Comparison of ENCODE assay signal across 9 cellular contexts in genomic region chr5:10283927-10284635, GRCh38. TPM values are rescaled to one million over a fixed set of nuclear protein-coding genes. Genes with fewer than 3 reads are reported as not detected.
A peak's percentile ranks its signal among the peaks of the same experiment; 100 is the strongest.
DNase-seq lines count a peak whose midpoint lies in the region; ATAC-seq and TF ChIP-seq lines count a peak whose summit lies in the region.
"Had no signal": no experiment of that assay in that cellular context is flagged by ENCODE, and none has a peak within 500 bp of the region (broad histone marks: within the 10 kb centered on the region; RNA-seq: fewer than 3 reads in every experiment).

No MANE protein-coding gene starts in this region.

- ATAC-seq in HG02884 (IDR thresholded peaks at IDR 0.05; ENCODE audit: unreplicated experiment) (peak; percentile 96), T-helper 17 cell (peak; percentile 98), sciatic nerve (peak; percentile 95)

- no peaks in the 10 kb centered on the region for H3K27me3 ChIP-seq in right atrium auricular region
- H3K27me3 ChIP-seq: BLaER1 treated with 17β-estradiol and CSF1 and Interleukin-3, amounts not matched to agents 10 nM and 100 nM had no signal

- no peak overlapping the region for H3K27ac Mint-ChIP-seq in T-helper 17 cell

- intact Hi-C loops in sciatic nerve (cut with DNase I): loop anchor here (10.0 kb wide), 1 partner anchor 141 kb away; no protein-coding TSS in a partner anchor

- peak; percentile 40 for DNase-seq in NK-92 treated with Interleukin-12 subunit alpha and Interleukin-12 subunit beta, amount 100 ng/mL, for 24 hours (lab: John Stamatoyannopoulos, UW)
- no peak for DNase-seq in NK-92 (lab: John Stamatoyannopoulos, UW; ENCODE audit: unreplicated experiment)
- peak; percentile 42 for DNase-seq in NCI-H1436 treated with DMSO at 0.1 percent for 48 hours (lab: John Stamatoyannopoulos, UW)
- peak; percentile 60 to 72 (median 67) for DNase-seq in T-helper 17 cell
- peak; percentile 58 for DNase-seq in amniotic epithelial cell (ENCODE audit: low read depth)
- DNase-seq in right atrium auricular region (ENCODE audit: low spot score): peak; percentile 86
- peak; percentile 92 for DNase-seq in sciatic nerve (ENCODE audit: low spot score)

- no peak overlapping the region for H3K4me3 Mint-ChIP-seq in T-helper 17 cell

- no peak overlapping the region for H3K27ac ChIP-seq in right atrium auricular region
- H3K27ac ChIP-seq: BLaER1 treated with 17β-estradiol and CSF1 and Interleukin-3, amounts not matched to agents 10 nM and 100 nM had no signal

- H3K27me3 Mint-ChIP-seq in T-helper 17 cell: peaks cover 8% of the 10 kb centered on the region

- no peaks in the 10 kb centered on the region for H3K9me3 ChIP-seq in T-helper 17 cell (ENCODE audit: control insufficient read depth, low read length, poor library complexity, severe bottlenecking)
- H3K9me3 ChIP-seq in right atrium auricular region: no peaks in the 10 kb centered on the region
- H3K9me3 ChIP-seq: BLaER1 treated with 17β-estradiol and CSF1 and Interleukin-3, amounts not matched to agents 10 nM and 100 nM had no signal

- H3K36me3 Mint-ChIP-seq in T-helper 17 cell (ENCODE audit: low read depth): no peaks in the 10 kb centered on the region

- no peak overlapping the region for H3K4me3 ChIP-seq in right atrium auricular region
- H3K4me3 ChIP-seq: BLaER1 treated with 17β-estradiol and CSF1 and Interleukin-3, amounts not matched to agents 10 nM and 100 nM had no signal

- peak; percentile 89 to 97 for TF ChIP-seq CTCF in right atrium auricular region (IDR thresholded peaks at IDR 0.05)

- H3K4me1 Mint-ChIP-seq in T-helper 17 cell: peaks cover 9% of the 10 kb centered on the region

- peaks cover under 1% of the 10 kb centered on the region for H3K36me3 ChIP-seq in right atrium auricular region
- H3K36me3 ChIP-seq: BLaER1 treated with 17β-estradiol and CSF1 and Interleukin-3, amounts not matched to agents 10 nM and 100 nM had no signal

- peaks cover 0 to 9% of the 10 kb centered on the region in 2 donors for H3K4me1 ChIP-seq in right atrium auricular region

RNA-seq across cellular contexts. Expression of gene CMBL, which starts 23.6 kb away (rescaled TPM):
- total RNA-seq in T-helper 17 cell: under 1 TPM; 0.22 to 0.39 TPM
- 10 to 100 TPM in 1 of 2 donors, 1 to 10 TPM in 1; 5.9 to 20.7 TPM for total RNA-seq in right atrium auricular region
- total RNA-seq in sciatic nerve: 17.5 TPM

RNA-seq across cellular contexts. Expression of gene CCT5, which starts 34.0 kb away (rescaled TPM):
- total RNA-seq in T-helper 17 cell (10 to 100 TPM; 62.6 to 73.0 TPM), right atrium auricular region (100 to 1,000 TPM in 1 of 2 donors, 10 to 100 TPM in 1; 88.4 to 140 TPM), sciatic nerve (79.5 TPM)

RNA-seq across cellular contexts. Expression of gene ATPSCKMT, which starts 34.4 kb away (rescaled TPM):
- total RNA-seq in T-helper 17 cell (1 to 10 TPM; 6.1 to 6.5 TPM), right atrium auricular region (10 to 100 TPM in 1 of 2 donors, 1 to 10 TPM in 1; 6.6 to 12.4 TPM), sciatic nerve (20.8 TPM)

Comparison
In these comparisons a context has a peak if more than half of its experiments do, and no peak if none do; other contexts are left out.
1. RNA of gene CMBL, which starts 23.6 kb away (total RNA-seq): 5.9 to 20.7 TPM in right atrium auricular region and 17.5 TPM in sciatic nerve (single experiment); 0.22 to 0.39 TPM in T-helper 17 cell; every median in the first group is over 4 times any median in the second.
2. Peak in every context shown above with its lines, with median percentiles within 50 percentile points of each other: ATAC-seq.